In the genomic region with DNA sequence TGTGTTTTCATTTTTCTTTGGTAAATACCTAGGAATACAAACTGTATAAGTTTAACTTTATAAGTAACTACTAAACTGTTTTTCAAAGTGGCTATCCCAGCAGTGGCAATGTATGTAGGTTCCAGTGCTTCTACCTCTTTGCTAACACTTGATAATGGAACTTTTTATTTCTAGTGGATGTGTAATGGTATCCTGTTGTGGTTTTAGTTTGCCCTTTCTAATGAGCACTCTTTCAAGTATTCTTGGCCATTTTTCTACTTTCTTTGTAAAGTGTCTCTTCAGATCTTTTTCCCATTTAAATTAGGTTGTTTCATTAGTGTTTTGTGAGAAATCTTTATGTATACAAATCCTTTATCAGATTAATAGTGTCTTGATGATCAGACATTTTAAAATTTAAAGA, we compare ENCODE assay signal across 15 cellular contexts. TPM values are rescaled to one million over a fixed set of nuclear protein-coding genes. Genes with fewer than 3 reads are reported as not detected.
DNase-seq lines count a peak whose midpoint lies in the region; ATAC-seq, FAIRE-seq and TF ChIP-seq lines count a peak whose summit lies in the region.
"Had no signal": no experiment of that assay in that cellular context is flagged by ENCODE, and none has a peak within 500 bp of the region (broad histone marks: within the 10 kb centered on the region; RNA-seq: fewer than 3 reads in every experiment).

No MANE protein-coding gene starts in this region.

- no peak for TF ChIP-seq EP300 in K562 (IDR thresholded peaks at IDR 0.05; ENCODE audit: low read length)

- DNase-seq in activated CD4-positive, alpha-beta memory T cell treated with anti-CD3 and anti-CD28 coated beads, Interleukin-2, amount 10 ng/mL, durations not matched to agents 7 days and 5 days: no peak
- DNase-seq in activated CD4-positive, alpha-beta memory T cell treated with anti-CD3 and anti-CD28 coated beads for 36 hours: no peak
- DNase-seq in LHCN-M2 (ENCODE audit: low read depth) (peak; percentile 24), K562 (ENCODE audit: extremely low read depth in 1 of 4, low spot score in 3 of 4) (no peak), osteocyte (ENCODE audit: extremely low spot score, unreplicated experiment) (no peak), mesenteric fat pad (ENCODE audit: low spot score) (no peak), DMS153 treated with DMSO at 0.1 percent for 48 hours (lab: John Stamatoyannopoulos, UW; ENCODE audit: unreplicated experiment) (no peak)
- DNase-seq: activated CD4-positive, alpha-beta T cell treated with anti-CD3 and anti-CD28 coated beads for 4 hours; DMS53; NCI-H1694; NCI-H524 treated with DMSO at 0.1 percent for 48 hours; Peyer's patch had no signal

- intact Hi-C loops in activated CD4-positive, alpha-beta memory T cell treated with anti-CD3 and anti-CD28 coated beads for 36 hours (cut with micrococcal nuclease): loop anchor here (10.0 kb wide), 1 partner anchor 1709 kb away; the partner anchor contains the start of gene HECTD2
- intact Hi-C loops in K562 (cut with micrococcal nuclease): no loop called here

- H3K27ac Mint-ChIP-seq in activated CD4-positive, alpha-beta memory T cell treated with anti-CD3 and anti-CD28 coated beads, Interleukin-2, amount 10 ng/mL, durations not matched to agents 7 days and 5 days: peak overlapping the region; percentile 11
- H3K27ac Mint-ChIP-seq in activated CD4-positive, alpha-beta memory T cell treated with anti-CD3 and anti-CD28 coated beads for 36 hours: no peak overlapping the region
- H3K27ac Mint-ChIP-seq in osteocyte (ENCODE audit: unreplicated experiment): peak overlapping the region; percentile 72

- POLR2A ChIA-PET in activated CD4-positive, alpha-beta memory T cell treated with anti-CD3 and anti-CD28 coated beads, Interleukin-2, amount 10 ng/mL, durations not matched to agents 7 days and 5 days (lab: Charles Lee): interaction anchor here (1.0 kb wide), 1 partner anchor 33 kb away, joined by 6 read pairs; no protein-coding TSS in a partner anchor
- POLR2A ChIA-PET in activated CD4-positive, alpha-beta memory T cell treated with anti-CD3 and anti-CD28 coated beads for 36 hours (lab: Charles Lee): no interaction called here
- POLR2A ChIA-PET in K562 (lab: Yijun Ruan, JAX): no interaction called here

- H3K9me3 Mint-ChIP-seq in activated CD4-positive, alpha-beta memory T cell treated with anti-CD3 and anti-CD28 coated beads, Interleukin-2, amount 10 ng/mL, durations not matched to agents 7 days and 5 days: no peaks in the 10 kb centered on the region
- H3K9me3 Mint-ChIP-seq in activated CD4-positive, alpha-beta memory T cell treated with anti-CD3 and anti-CD28 coated beads for 36 hours: no peaks in the 10 kb centered on the region
- H3K9me3 Mint-ChIP-seq in osteocyte (ENCODE audit: unreplicated experiment): no peaks in the 10 kb centered on the region

- H3K36me3 Mint-ChIP-seq in activated CD4-positive, alpha-beta memory T cell treated with anti-CD3 and anti-CD28 coated beads, Interleukin-2, amount 10 ng/mL, durations not matched to agents 7 days and 5 days (ENCODE audit: low read depth): peaks cover 50% of the 10 kb centered on the region
- peaks cover 17% of the 10 kb centered on the region for H3K36me3 Mint-ChIP-seq in activated CD4-positive, alpha-beta memory T cell treated with anti-CD3 and anti-CD28 coated beads for 36 hours
- H3K36me3 Mint-ChIP-seq in osteocyte (ENCODE audit: unreplicated experiment): no peaks in the 10 kb centered on the region

- H3K4me2 ChIP-seq in K562 (ENCODE audit: insufficient read depth, low read length): peak overlapping the region; percentile 53

- H3K27me3 Mint-ChIP-seq in activated CD4-positive, alpha-beta memory T cell treated with anti-CD3 and anti-CD28 coated beads, Interleukin-2, amount 10 ng/mL, durations not matched to agents 7 days and 5 days: no peaks in the 10 kb centered on the region
- H3K27me3 Mint-ChIP-seq in activated CD4-positive, alpha-beta memory T cell treated with anti-CD3 and anti-CD28 coated beads for 36 hours: no peaks in the 10 kb centered on the region
- H3K27me3 Mint-ChIP-seq in osteocyte (ENCODE audit: unreplicated experiment): no peaks in the 10 kb centered on the region

- no peak overlapping the region for H3K4me3 ChIP-seq in K562
- H3K4me3 ChIP-seq: cardiac muscle cell, Peyer's patch had no signal

- TF ChIP-seq CTCF in K562 (IDR thresholded peaks at IDR 0.05 in 2 of 3, conservative IDR thresholded peaks at IDR 0.05 in 1 of 3; ENCODE audit: insufficient read depth in 2 of 3, low read depth in 1 of 3, low read length in 3 of 3): no peak
- no peak for TF ChIP-seq CTCF in osteocyte (IDR thresholded peaks at IDR 0.05)

- H3K9ac ChIP-seq in K562 (ENCODE audit: insufficient read depth in 1 of 2, low read depth in 2 of 2, low read length in 2 of 2): peak overlapping the region in 1 of 2 experiments; percentile 92; a peak in 1 of 4 replicates

- peaks cover 53% of the 10 kb centered on the region for H3K4me1 Mint-ChIP-seq in activated CD4-positive, alpha-beta memory T cell treated with anti-CD3 and anti-CD28 coated beads, Interleukin-2, amount 10 ng/mL, durations not matched to agents 7 days and 5 days
- peaks cover 35% of the 10 kb centered on the region for H3K4me1 Mint-ChIP-seq in activated CD4-positive, alpha-beta memory T cell treated with anti-CD3 and anti-CD28 coated beads for 36 hours (ENCODE audit: low read depth)
- H3K4me1 Mint-ChIP-seq in osteocyte (ENCODE audit: unreplicated experiment): peaks cover 67% of the 10 kb centered on the region

- no peaks in the 10 kb centered on the region for H3K9me3 ChIP-seq in K562 (replicated peaks; ENCODE audit: control insufficient read depth, insufficient read depth, low read depth, low read length)
- H3K9me3 ChIP-seq: Peyer's patch had no signal

- no peak overlapping the region for H3K4me3 Mint-ChIP-seq in activated CD4-positive, alpha-beta memory T cell treated with anti-CD3 and anti-CD28 coated beads, Interleukin-2, amount 10 ng/mL, durations not matched to agents 7 days and 5 days
- H3K4me3 Mint-ChIP-seq in activated CD4-positive, alpha-beta memory T cell treated with anti-CD3 and anti-CD28 coated beads for 36 hours: no peak overlapping the region
- H3K4me3 Mint-ChIP-seq in osteocyte (ENCODE audit: unreplicated experiment): no peak overlapping the region

- in situ Hi-C loops in K562 (cut with MboI): no loop called here

- CTCF ChIA-PET in activated CD4-positive, alpha-beta memory T cell treated with anti-CD3 and anti-CD28 coated beads, Interleukin-2, amount 10 ng/mL, durations not matched to agents 7 days and 5 days (lab: Charles Lee): no interaction called here
- CTCF ChIA-PET in activated CD4-positive, alpha-beta memory T cell treated with anti-CD3 and anti-CD28 coated beads for 36 hours (lab: Charles Lee): no interaction called here
- CTCF ChIA-PET in K562 (lab: Yijun Ruan, JAX; ENCODE audit: low intra/inter-chr PET ratio): no interaction called here

- BruUV-seq in K562 (replicated peaks; lab: Mats Ljungman, UMichigan): no TSS peak

- FAIRE-seq in K562 (lab: Jason Lieb, UNC): no peak
- FAIRE-seq: islet of Langerhans had no signal

- no peaks in the 10 kb centered on the region for H3K9me1 ChIP-seq in K562 (ENCODE audit: control insufficient read depth, insufficient read depth, low read length)

- peak overlapping the region; percentile 58; the same call in 1 of the 3 replicates for H3K27ac ChIP-seq in K562 (ENCODE audit: extremely low read depth, low read depth, low read length)
- H3K27ac ChIP-seq: cardiac muscle cell, Peyer's patch had no signal

- no peak for ATAC-seq in K562
- no peak for ATAC-seq in GM21515 (IDR thresholded peaks at IDR 0.05; ENCODE audit: unreplicated experiment)

- H4K20me1 ChIP-seq in K562 (replicated peaks; ENCODE audit: control insufficient read depth, insufficient read depth, low read length): no peaks in the 10 kb centered on the region; the same call in 1 of the 2 replicates

- TF ChIP-seq POLR2A in K562 (conservative IDR thresholded peaks at IDR 0.05): no peak

- H3K79me2 ChIP-seq in K562 (ENCODE audit: control insufficient read depth, insufficient read depth, low read length): peaks cover 95% of the 10 kb centered on the region

- no peak for TF ChIP-seq RAD21 in K562 (CRISPR knock-in tag; conservative IDR thresholded peaks at IDR 0.05 in 1 of 2, IDR thresholded peaks at IDR 0.05 in 1 of 2)

- no peaks in the 10 kb centered on the region for H3K27me3 ChIP-seq in K562 (ENCODE audit: control insufficient read depth in 2 of 2, insufficient read depth in 2 of 2, low read length in 2 of 2)
- H3K27me3 ChIP-seq: cardiac muscle cell, Peyer's patch had no signal

- no peak overlapping the region for H2AFZ ChIP-seq in K562 (ENCODE audit: low read depth, low read length)

- peaks cover 0 to 7% of the 10 kb centered on the region in 2 experiments; a peak in 2 of 5 replicates for H3K4me1 ChIP-seq in K562 (replicated peaks in 1 of 2; ENCODE audit: control insufficient read depth in 2 of 2, insufficient read depth in 2 of 2, low read length in 2 of 2)

- peaks cover 20% of the 10 kb centered on the region; the same call in 2 of the 3 replicates for H3K36me3 ChIP-seq in K562 (ENCODE audit: control insufficient read depth, insufficient read depth, low read length)
- H3K36me3 ChIP-seq: cardiac muscle cell, Peyer's patch had no signal

RNA-seq across cellular contexts. Expression of gene KIF20B, which starts 4.6 kb away (rescaled TPM):
- total RNA-seq in activated CD4-positive, alpha-beta memory T cell treated with anti-CD3 and anti-CD28 coated beads, Interleukin-2, amount 10 ng/mL, durations not matched to agents 7 days and 5 days: 10 to 100 TPM; 82.1 to 83.5 TPM
- total RNA-seq in activated CD4-positive, alpha-beta memory T cell treated with anti-CD3 and anti-CD28 coated beads for 36 hours: 10 to 100 TPM; 65.3 to 65.6 TPM
- total RNA-seq in LHCN-M2 (2014; rRNA removed): 44.4 and 48.6 TPM in 2 replicates
- polyA plus RNA-seq in LHCN-M2 (2012): 3.4 TPM
- total RNA-seq in K562 (2011; cell fraction: chromatin; rRNA removed; ENCODE audit: low replicate concordance): 22.8 and 62.2 TPM in 2 replicates
- total RNA-seq in K562 (2011; cell fraction: nucleolus; rRNA removed): 3.0 and 4.6 TPM in 2 replicates
- 8.4 and 13.4 TPM in 2 replicates for total RNA-seq in K562 (2011; cell fraction: nucleoplasm; rRNA removed)
- 16.4 and 18.6 TPM in 2 replicates for total RNA-seq in K562 (2014; rRNA removed)
- total RNA-seq in K562 (2014; rRNA removed; fragmentation: Illumina TruSeq; extraction: Trizol): 46.9 and 57.2 TPM in 2 replicates
- 42.4 and 46.3 TPM in 2 replicates for total RNA-seq in K562 (2015; rRNA removed; fragmentation: Illumina TruSeq; extraction: Trizol)
- total RNA-seq in K562 (2021): 45.9 and 47.6 TPM in 2 replicates
- polyA plus RNA-seq in K562 (2011; rRNA removed): 14.9 and 19.1 TPM in 2 replicates
- 1.1 and 3.3 TPM in 2 replicates for polyA plus RNA-seq in K562 (2011; cell fraction: cytosol; rRNA removed)
- polyA plus RNA-seq in K562 (2011; cell fraction: nucleus; rRNA removed): 5.9 and 9.0 TPM in 2 replicates
- polyA plus RNA-seq in K562 (2012): 13.1 and 18.1 TPM in 2 replicates
- polyA plus RNA-seq in K562 (2014; fragmentation: Illumina TruSeq; extraction: Trizol): 25.1 and 32.2 TPM in 2 replicates
- polyA plus RNA-seq in K562 (2014; fragmentation: Nextera tagmentation; extraction: Ambion mirVana): 10 to 100 TPM; 32.9 to 56.5 TPM
- polyA plus RNA-seq in K562 (2014; rRNA removed): 14.6 and 18.7 TPM in 2 replicates
- polyA minus RNA-seq in K562 (2011; rRNA and poly(A)+ RNA removed): 49.5 and 66.4 TPM in 2 replicates
- 6.5 and 10.0 TPM in 2 replicates for polyA minus RNA-seq in K562 (2011; cell fraction: cytosol; rRNA and poly(A)+ RNA removed)
- 9.0 and 19.9 TPM in 2 replicates for polyA minus RNA-seq in K562 (2011; cell fraction: nucleus; rRNA and poly(A)+ RNA removed)
- total RNA-seq in osteocyte: 9.8 and 9.9 TPM in 2 replicates
- 2.5 TPM for total RNA-seq in mesenteric fat pad
